Comparison of ENCODE assay signal across 8 cellular contexts in the genomic region with DNA sequence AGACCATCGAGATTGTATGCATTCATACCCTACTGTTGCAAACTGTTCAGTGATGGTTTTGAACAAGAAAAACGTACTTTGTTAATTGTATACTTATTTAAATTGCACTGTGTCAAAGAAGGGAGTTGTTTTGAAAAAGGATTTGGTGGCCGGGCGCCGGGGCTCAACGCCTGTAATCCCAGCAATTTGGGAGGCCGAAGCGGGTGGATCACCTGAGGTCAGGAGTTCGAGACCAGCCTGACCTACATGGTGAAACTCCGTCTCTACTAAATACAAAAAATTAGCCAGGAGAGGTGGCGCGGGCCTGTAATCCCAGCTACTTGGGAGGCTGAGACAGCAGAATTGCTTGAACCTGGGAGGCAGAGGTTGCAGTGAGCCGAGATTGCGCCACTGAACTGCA. TPM values are rescaled to one million over a fixed set of nuclear protein-coding genes. Genes with fewer than 3 reads are reported as not detected.
DNase-seq lines count a peak whose midpoint lies in the region; ATAC-seq and TF ChIP-seq lines count a peak whose summit lies in the region.
"Not testable (repeated sequence)": the region's sequence is repeated elsewhere in the genome, so short reads cannot be mapped to it uniquely, and the experiment has no call there.

No MANE protein-coding gene starts in this region.

- H3K4me1 ChIP-seq in effector memory CD4-positive, alpha-beta T cell (ENCODE audit: control insufficient read depth, insufficient read depth, low read length, poor library complexity, severe bottlenecking), result not testable (repeated sequence)

- not testable (repeated sequence) for H3K9me3 ChIP-seq in SU-DHL-6 (ENCODE audit: insufficient read depth, low read length); effector memory CD4-positive, alpha-beta T cell (ENCODE audit: control insufficient read depth, low read length)

- not testable (repeated sequence) for H3K79me2 ChIP-seq in SU-DHL-6 (ENCODE audit: insufficient read depth, low read length)

- not testable (repeated sequence) for DNase-seq in AG10803 (ENCODE audit: low read depth); HFFc6; activated naive CD8-positive, alpha-beta T cell treated with anti-CD3 and anti-CD28 coated beads, Interleukin-2, amount 10 ng/mL, durations not matched to agents 7 days and 5 days; effector memory CD4-positive, alpha-beta T cell; natural killer cell treated with Interleukin-12 subunit alpha and Interleukin-12 subunit beta and Interleukin-15 and Interleukin-18, amount 100 ng/mL, for 72 hours (ENCODE audit: low spot score)
- DNase-seq in stimulated activated effector memory CD8-positive, alpha-beta T cell treated with anti-CD3 and anti-CD28 coated beads, Interleukin-12 subunit alpha, Interleukin-12 subunit beta, amount 100 ng/mL, for 72 hours (ENCODE audit: low spot score in 2 of 2), result peak in 1 of 2 donors; percentile 43

- not testable (repeated sequence) for ATAC-seq in activated naive CD8-positive, alpha-beta T cell treated with anti-CD3 and anti-CD28 coated beads, Interleukin-2, amount 10 ng/mL, durations not matched to agents 7 days and 5 days (ENCODE audit: low read depth); natural killer cell treated with Interleukin-12 subunit alpha and Interleukin-12 subunit beta and Interleukin-15 and Interleukin-18, amount 100 ng/mL, for 72 hours; stimulated activated effector memory CD8-positive, alpha-beta T cell treated with anti-CD3 and anti-CD28 coated beads, Interleukin-12 subunit alpha, Interleukin-12 subunit beta, amount 100 ng/mL, for 72 hours

- peaks cover 16% of the 10 kb centered on the region for H3K4me1 Mint-ChIP-seq in HFFc6 (ENCODE audit: low read depth)
- H3K4me1 Mint-ChIP-seq in activated naive CD8-positive, alpha-beta T cell treated with anti-CD3 and anti-CD28 coated beads, Interleukin-2, amount 10 ng/mL, durations not matched to agents 7 days and 5 days, result peaks cover 13% of the 10 kb centered on the region
- peaks cover 9 to 19% of the 10 kb centered on the region in 2 donors for H3K4me1 Mint-ChIP-seq in natural killer cell treated with Interleukin-12 subunit alpha and Interleukin-12 subunit beta and Interleukin-15 and Interleukin-18, amount 100 ng/mL, for 72 hours (ENCODE audit: low read depth in 2 of 2)
- peaks cover 12% of the 10 kb centered on the region for H3K4me1 Mint-ChIP-seq in stimulated activated effector memory CD8-positive, alpha-beta T cell treated with anti-CD3 and anti-CD28 coated beads, Interleukin-12 subunit alpha, Interleukin-12 subunit beta, amount 100 ng/mL, for 72 hours

- not testable (repeated sequence) for H3K9me3 Mint-ChIP-seq in HFFc6; activated naive CD8-positive, alpha-beta T cell treated with anti-CD3 and anti-CD28 coated beads, Interleukin-2, amount 10 ng/mL, durations not matched to agents 7 days and 5 days; natural killer cell treated with Interleukin-12 subunit alpha and Interleukin-12 subunit beta and Interleukin-15 and Interleukin-18, amount 100 ng/mL, for 72 hours; stimulated activated effector memory CD8-positive, alpha-beta T cell treated with anti-CD3 and anti-CD28 coated beads, Interleukin-12 subunit alpha, Interleukin-12 subunit beta, amount 100 ng/mL, for 72 hours

- POLR2A ChIA-PET in activated naive CD8-positive, alpha-beta T cell treated with anti-CD3 and anti-CD28 coated beads, Interleukin-2, amount 10 ng/mL, durations not matched to agents 7 days and 5 days (lab: Charles Lee), result interaction anchor here (0.8 to 2.5 kb wide), 4 partner anchors 84 to 212 kb away, joined by 3 to 20 read pairs (median 6); partner anchors contain the start of genes PIGB, PIGBOS1 and RSL24D1

- not testable (repeated sequence) for H3K36me3 Mint-ChIP-seq in HFFc6 (ENCODE audit: low read depth); activated naive CD8-positive, alpha-beta T cell treated with anti-CD3 and anti-CD28 coated beads, Interleukin-2, amount 10 ng/mL, durations not matched to agents 7 days and 5 days; natural killer cell treated with Interleukin-12 subunit alpha and Interleukin-12 subunit beta and Interleukin-15 and Interleukin-18, amount 100 ng/mL, for 72 hours; stimulated activated effector memory CD8-positive, alpha-beta T cell treated with anti-CD3 and anti-CD28 coated beads, Interleukin-12 subunit alpha, Interleukin-12 subunit beta, amount 100 ng/mL, for 72 hours

- not testable (repeated sequence) for H3K27ac ChIP-seq in SU-DHL-6 (ENCODE audit: low read depth, low read length)
- H3K27ac ChIP-seq in effector memory CD4-positive, alpha-beta T cell (ENCODE audit: insufficient read depth, low read length, poor library complexity, severe bottlenecking), result peak overlapping the region; percentile 80

- H3K4me2 ChIP-seq in SU-DHL-6 (ENCODE audit: low read depth, low read length, poor library complexity, severe bottlenecking), result peak overlapping the region; percentile 75

- TF ChIP-seq CTCF in AG10803 (conservative IDR thresholded peaks at IDR 0.05; ENCODE audit: low read length); HFFc6 (IDR thresholded peaks at IDR 0.05); SU-DHL-6 (IDR thresholded peaks at IDR 0.05; ENCODE audit: insufficient read depth, low read length, poor library complexity, severe bottlenecking): not testable (repeated sequence)

- peak overlapping the region; percentile 72 for H3K4me3 ChIP-seq in AG10803 (ENCODE audit: low read length)
- H3K4me3 ChIP-seq in SU-DHL-6 (ENCODE audit: insufficient read depth, low read length, poor library complexity, severe bottlenecking), result peak overlapping the region; percentile 82
- H3K4me3 ChIP-seq in effector memory CD4-positive, alpha-beta T cell (ENCODE audit: insufficient read depth, low read depth, low read length, poor library complexity, severe bottlenecking), result not testable (repeated sequence)
- H3K4me3 ChIP-seq in iPS-11a (ENCODE audit: low read depth, low read length), result peak overlapping the region; percentile 91

- not testable (repeated sequence) for H3K27me3 Mint-ChIP-seq in HFFc6 (ENCODE audit: insufficient read depth); activated naive CD8-positive, alpha-beta T cell treated with anti-CD3 and anti-CD28 coated beads, Interleukin-2, amount 10 ng/mL, durations not matched to agents 7 days and 5 days; natural killer cell treated with Interleukin-12 subunit alpha and Interleukin-12 subunit beta and Interleukin-15 and Interleukin-18, amount 100 ng/mL, for 72 hours

- not testable (repeated sequence) for H3K9me2 ChIP-seq in SU-DHL-6 (replicated peaks; ENCODE audit: insufficient read depth, low read length)

- H3F3A ChIP-seq in SU-DHL-6 (ENCODE audit: insufficient read depth), result not testable (repeated sequence)

- H3K9ac ChIP-seq in SU-DHL-6 (ENCODE audit: low read length), result peak overlapping the region; percentile 68

- not testable (repeated sequence) for H4K20me1 ChIP-seq in SU-DHL-6 (ENCODE audit: low read depth, low read length)

- H3K4me3 Mint-ChIP-seq in HFFc6, result peak overlapping the region; percentile 94
- H3K4me3 Mint-ChIP-seq in activated naive CD8-positive, alpha-beta T cell treated with anti-CD3 and anti-CD28 coated beads, Interleukin-2, amount 10 ng/mL, durations not matched to agents 7 days and 5 days, result peak overlapping the region; percentile 85
- peak overlapping the region; percentile 93 for H3K4me3 Mint-ChIP-seq in natural killer cell treated with Interleukin-12 subunit alpha and Interleukin-12 subunit beta and Interleukin-15 and Interleukin-18, amount 100 ng/mL, for 72 hours
- H3K4me3 Mint-ChIP-seq in stimulated activated effector memory CD8-positive, alpha-beta T cell treated with anti-CD3 and anti-CD28 coated beads, Interleukin-12 subunit alpha, Interleukin-12 subunit beta, amount 100 ng/mL, for 72 hours, result peak overlapping the region; percentile 82

- not testable (repeated sequence) for H3K36me3 ChIP-seq in SU-DHL-6 (ENCODE audit: low read length); effector memory CD4-positive, alpha-beta T cell (ENCODE audit: control insufficient read depth, insufficient read depth, low read length)

- H3K27me3 ChIP-seq in SU-DHL-6 (ENCODE audit: low read length); effector memory CD4-positive, alpha-beta T cell (replicated peaks; ENCODE audit: control insufficient read depth, insufficient read depth, low read length, poor library complexity, severe bottlenecking): not testable (repeated sequence)

- peak overlapping the region; percentile 83 for H2AFZ ChIP-seq in SU-DHL-6 (ENCODE audit: low read depth, low read length, severe bottlenecking)

- peak overlapping the region; percentile 95 for H3K27ac Mint-ChIP-seq in HFFc6
- H3K27ac Mint-ChIP-seq in activated naive CD8-positive, alpha-beta T cell treated with anti-CD3 and anti-CD28 coated beads, Interleukin-2, amount 10 ng/mL, durations not matched to agents 7 days and 5 days; stimulated activated effector memory CD8-positive, alpha-beta T cell treated with anti-CD3 and anti-CD28 coated beads, Interleukin-12 subunit alpha, Interleukin-12 subunit beta, amount 100 ng/mL, for 72 hours: not testable (repeated sequence)
- H3K27ac Mint-ChIP-seq in natural killer cell treated with Interleukin-12 subunit alpha and Interleukin-12 subunit beta and Interleukin-15 and Interleukin-18, amount 100 ng/mL, for 72 hours, result peak overlapping the region; percentile 83 to 92

RNA-seq across cellular contexts. Expression of gene PIERCE2, which starts 0.7 kb away (rescaled TPM):
- total RNA-seq in HFFc6 (2021; fragmentation: NEBNext Ultra II Directional; extraction: Animal tissue kit (Norgen Biotek cat#: 25700)), result 1 to 10 TPM in 3 of 6 experiments, under 1 TPM in 3; 0.58 to 1.7 (median 1.1) TPM
- total RNA-seq in activated naive CD8-positive, alpha-beta T cell treated with anti-CD3 and anti-CD28 coated beads, Interleukin-2, amount 10 ng/mL, durations not matched to agents 7 days and 5 days, result not detected
- not detected for total RNA-seq in natural killer cell treated with Interleukin-12 subunit alpha and Interleukin-12 subunit beta and Interleukin-15 and Interleukin-18, amount 100 ng/mL, for 72 hours

RNA-seq across cellular contexts. Expression of gene CCPG1, which starts 0.8 kb away (rescaled TPM):
- 10 to 100 TPM; 28.9 to 42.5 (median 32.6) TPM for total RNA-seq in HFFc6 (2021; fragmentation: NEBNext Ultra II Directional; extraction: Animal tissue kit (Norgen Biotek cat#: 25700))
- total RNA-seq in activated naive CD8-positive, alpha-beta T cell treated with anti-CD3 and anti-CD28 coated beads, Interleukin-2, amount 10 ng/mL, durations not matched to agents 7 days and 5 days, result 10 to 100 TPM; 16.0 to 18.8 TPM
- total RNA-seq in natural killer cell treated with Interleukin-12 subunit alpha and Interleukin-12 subunit beta and Interleukin-15 and Interleukin-18, amount 100 ng/mL, for 72 hours, result 10 to 100 TPM; 22.5 to 36.9 TPM
